8 cellular contexts compared by ENCODE assay signal in the genomic region with DNA sequence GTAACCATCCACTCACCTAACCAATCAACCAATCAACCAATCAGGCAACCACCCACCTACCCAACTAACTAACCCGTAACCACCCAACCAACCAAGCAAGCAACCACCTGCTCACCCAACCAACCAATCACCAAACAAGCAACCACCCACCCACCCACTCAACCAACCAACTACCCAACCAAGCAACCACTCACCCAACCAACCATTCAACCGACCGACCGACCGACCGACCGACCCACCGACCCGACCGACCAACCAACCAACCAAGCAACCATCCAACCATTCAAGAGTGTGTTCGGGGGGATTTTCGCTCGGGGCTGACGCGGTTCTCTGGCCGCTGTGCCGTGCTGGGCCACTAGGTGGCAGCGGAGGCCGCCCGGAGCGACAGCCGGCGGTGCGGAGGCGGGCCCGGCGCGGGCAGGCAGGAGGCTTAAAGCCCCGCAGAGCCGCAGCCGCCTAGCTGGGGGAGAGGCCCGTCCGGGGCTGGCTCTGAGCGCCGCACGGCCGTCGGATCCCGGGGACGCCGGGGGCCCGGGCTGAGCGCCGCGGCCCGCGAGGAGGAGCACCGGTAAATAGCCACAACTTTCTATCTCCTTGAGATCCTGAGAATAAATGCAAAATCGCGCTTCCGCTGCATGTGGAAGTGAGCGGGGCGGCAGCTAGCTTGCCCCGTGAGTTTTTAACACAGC. TPM values are rescaled to one million over a fixed set of nuclear protein-coding genes. Genes with fewer than 3 reads are reported as not detected.
DNase-seq lines count a peak whose midpoint lies in the region; ATAC-seq lines count a peak whose summit lies in the region.

A gene (plus strand): TSS at position 443 of the 689 bp plus-strand sequence. CDS start 1,617 bp downstream, outside the sequence.

- H3K4me1 ChIP-seq in iPS DF 6.9 (ENCODE audit: control insufficient read depth, insufficient read depth, low read length) (peaks cover 2% of the 10 kb centered on the region; the same call in 1 of the 2 replicates), skeletal muscle tissue (ENCODE audit: control insufficient read depth in 3 of 3, insufficient read depth in 3 of 3, low read length in 3 of 3) (no peaks in the 10 kb centered on the region)

- 100% methylated on average over 1 of the region's 54 CpGs for whole genome bisulfite sequencing in iPS DF 6.9 (ENCODE audit: insufficient coverage, insufficient read length)

- H3K27ac ChIP-seq in iPS DF 6.9 (ENCODE audit: low read length): no peak within 1 kb of the TSS
- no peak within 1 kb of the TSS for H3K27ac ChIP-seq in skeletal muscle tissue (ENCODE audit: low read depth, low read length)

- H3K9me3 ChIP-seq in iPS DF 6.9 (ENCODE audit: control insufficient read depth, insufficient read depth, low read length) (no peaks in the 10 kb centered on the region), skeletal muscle tissue (ENCODE audit: control insufficient read depth in 3 of 3, low read length in 3 of 3) (no peaks in the 10 kb centered on the region)

- H3K4me3 ChIP-seq in Jurkat, Clone E6-1 (ENCODE audit: low read length): peak within 1 kb of the TSS; percentile 20; the same call in 1 of the 2 replicates
- H3K4me3 ChIP-seq in iPS DF 6.9 (ENCODE audit: low read length): peak within 1 kb of the TSS; percentile 31; the same call in 1 of the 2 replicates
- H3K4me3 ChIP-seq in skeletal muscle tissue (ENCODE audit: low read length in 3 of 3): peak within 1 kb of the TSS; percentile 43 to 60 (median 54)

- ATAC-seq in GM21576 (IDR thresholded peaks at IDR 0.05; ENCODE audit: unreplicated experiment): peak; percentile 90

- H3K27me3 ChIP-seq in iPS DF 6.9 (ENCODE audit: control insufficient read depth, insufficient read depth, low read length): no peaks in the 10 kb centered on the region
- H3K27me3 ChIP-seq in skeletal muscle tissue (ENCODE audit: control insufficient read depth in 3 of 3, insufficient read depth in 3 of 3, low read length in 3 of 3): peaks cover 12 to 53% (median 42%) of the 10 kb centered on the region in 3 donors

- DNase-seq in EH (ENCODE audit: low read depth) (peak; percentile 39), T-helper 22 cell (ENCODE audit: low read depth) (peak; percentile 19), anterior cingulate cortex (lab: John Stamatoyannopoulos, UW) (peak in 48 of 58 donors; percentile 4 to 68 (median 35)), iPS DF 6.9 (ENCODE audit: low read depth, low spot score) (no peak), NCI-H128 (lab: John Stamatoyannopoulos, UW; ENCODE audit: unreplicated experiment) (no peak)
- DNase-seq in Jurkat, Clone E6-1 (ENCODE audit: low read depth, low spot score): no peak

- peak within 1 kb of the TSS in 1 of 3 donors; percentile 23 for H3K9ac ChIP-seq in skeletal muscle tissue (ENCODE audit: low read depth in 1 of 3, low read length in 3 of 3)

- H3K36me3 ChIP-seq in iPS DF 6.9 (ENCODE audit: control insufficient read depth, insufficient read depth, low read length) (no peaks in the 10 kb centered on the region), skeletal muscle tissue (ENCODE audit: control insufficient read depth in 3 of 3, insufficient read depth in 3 of 3, low read length in 3 of 3) (no peaks in the 10 kb centered on the region)

RNA-seq across cellular contexts. Expression of the gene that starts here (rescaled TPM):
- polyA plus RNA-seq in Jurkat, Clone E6-1 (2012; ENCODE audit: insufficient read depth, insufficient read length): not detected
- total RNA-seq in skeletal muscle tissue: 1.6 TPM

Comparison
In these comparisons a context has a peak if more than half of its experiments do, and no peak if none do; other contexts are left out.
1. DNase-seq: peak in EH (single experiment), T-helper 22 cell (single experiment) and anterior cingulate cortex (48 of 58); none in Jurkat, Clone E6-1 (single experiment), iPS DF 6.9 (single experiment) and NCI-H128 (single experiment).
2. Peak in every context shown above with its lines, with median percentiles within 50 percentile points of each other: H3K4me3 ChIP-seq.